Comparison of ENCODE assay signal across 17 cellular contexts in genomic region chr19:22332924-22333323, GRCh38. TPM values are rescaled to one million over a fixed set of nuclear protein-coding genes. Genes with fewer than 3 reads are reported as not detected.
DNase-seq lines count a peak whose midpoint lies in the region; ATAC-seq and TF ChIP-seq lines count a peak whose summit lies in the region.
"Had no signal": no experiment of that assay in that cellular context is flagged by ENCODE, and none has a peak within 500 bp of the region (broad histone marks: within the 10 kb centered on the region; RNA-seq: fewer than 3 reads in every experiment).

No MANE protein-coding gene starts in this region.

- H3K27me3 ChIP-seq in brain microvascular endothelial cell (replicated peaks) (no peaks in the 10 kb centered on the region), BE2C (no peaks in the 10 kb centered on the region)
- H3K27me3 ChIP-seq: MG63 had no signal

- peaks cover 4% of the 10 kb centered on the region for H3K9me3 ChIP-seq in BE2C
- H3K9me3 ChIP-seq: MG63 had no signal

- peaks cover 9 to 54% (median 21%) of the 10 kb centered on the region in 9 donors for H3K9me3 Mint-ChIP-seq in naive thymus-derived CD8-positive, alpha-beta T cell
- peaks cover 29% of the 10 kb centered on the region for H3K9me3 Mint-ChIP-seq in activated CD4-positive, alpha-beta memory T cell treated with anti-CD3 and anti-CD28 coated beads for 36 hours

- H3K27me3 Mint-ChIP-seq in naive thymus-derived CD8-positive, alpha-beta T cell, result no peaks in the 10 kb centered on the region
- H3K27me3 Mint-ChIP-seq in activated CD4-positive, alpha-beta memory T cell treated with anti-CD3 and anti-CD28 coated beads for 36 hours, result no peaks in the 10 kb centered on the region

- no peak for ATAC-seq in naive thymus-derived CD8-positive, alpha-beta T cell

- peaks cover 0 to 9% (median 0%) of the 10 kb centered on the region in 3 donors for H3K36me3 Mint-ChIP-seq in naive thymus-derived CD8-positive, alpha-beta T cell
- H3K36me3 Mint-ChIP-seq in activated CD4-positive, alpha-beta memory T cell treated with anti-CD3 and anti-CD28 coated beads for 36 hours, result no peaks in the 10 kb centered on the region

- H3K4me3 ChIP-seq in brain microvascular endothelial cell (ENCODE audit: low read depth, low read length), result no peak overlapping the region
- H3K4me3 ChIP-seq in BE2C (ENCODE audit: low read depth, low read length), result no peak overlapping the region
- H3K4me3 ChIP-seq: MG63 had no signal

- no peak overlapping the region for H3K27ac Mint-ChIP-seq in naive thymus-derived CD8-positive, alpha-beta T cell
- H3K27ac Mint-ChIP-seq in activated CD4-positive, alpha-beta memory T cell treated with anti-CD3 and anti-CD28 coated beads for 36 hours, result no peak overlapping the region

- in situ Hi-C loops in brain microvascular endothelial cell (cut with HindIII; ENCODE audit: low pct_ligation_motif_present, low sequenced_read_pairs), result no loop called here

- POLR2A ChIA-PET in naive thymus-derived CD8-positive, alpha-beta T cell (lab: Charles Lee), result no interaction called here
- POLR2A ChIA-PET in activated CD4-positive, alpha-beta memory T cell treated with anti-CD3 and anti-CD28 coated beads for 36 hours (lab: Charles Lee), result no interaction called here

- CTCF ChIA-PET in activated CD4-positive, alpha-beta memory T cell treated with anti-CD3 and anti-CD28 coated beads for 36 hours (lab: Charles Lee), result no interaction called here

- TF ChIP-seq CTCF in brain microvascular endothelial cell (IDR thresholded peaks at IDR 0.05; ENCODE audit: low read depth, low read length, missing control alignments) (no peak), BE2C (IDR thresholded peaks at IDR 0.05; ENCODE audit: low read depth, low read length) (no peak)

- no peaks in the 10 kb centered on the region for H3K4me1 ChIP-seq in BE2C

- no peak overlapping the region for H3K27ac ChIP-seq in brain microvascular endothelial cell

- no peak overlapping the region for H3K4me3 Mint-ChIP-seq in naive thymus-derived CD8-positive, alpha-beta T cell
- H3K4me3 Mint-ChIP-seq in activated CD4-positive, alpha-beta memory T cell treated with anti-CD3 and anti-CD28 coated beads for 36 hours, result no peak overlapping the region

- no peaks in the 10 kb centered on the region for H3K4me1 Mint-ChIP-seq in naive thymus-derived CD8-positive, alpha-beta T cell
- H3K4me1 Mint-ChIP-seq in activated CD4-positive, alpha-beta memory T cell treated with anti-CD3 and anti-CD28 coated beads for 36 hours (ENCODE audit: low read depth), result no peaks in the 10 kb centered on the region

- DNase-seq in Daoy (ENCODE audit: low read depth) (peak; percentile 3), LHCN-M2 (ENCODE audit: low read depth) (peak; percentile 10), brain microvascular endothelial cell (peak; percentile 0), iris pigment epithelial cell (ENCODE audit: low read depth) (peak; percentile 28), BE2C (no peak)
- no peak for DNase-seq in naive thymus-derived CD8-positive, alpha-beta T cell
- DNase-seq in activated CD4-positive, alpha-beta memory T cell treated with anti-CD3 and anti-CD28 coated beads for 36 hours, result no peak
- DNase-seq: DMS 273 treated with DMSO at 0.1 percent for 48 hours, KBM-7, MG63, NCI-H1105, NCI-H1694 treated with DMSO at 0.1 percent for 48 hours, NCI-H69, SHP77 treated with DMSO at 0.1 percent for 48 hours had no signal

- intact Hi-C loops in activated CD4-positive, alpha-beta memory T cell treated with anti-CD3 and anti-CD28 coated beads for 36 hours (cut with micrococcal nuclease), result no loop called here

- H3K36me3 ChIP-seq in brain microvascular endothelial cell (replicated peaks) (no peaks in the 10 kb centered on the region), BE2C (no peaks in the 10 kb centered on the region)
- H3K36me3 ChIP-seq: MG63 had no signal

RNA-seq across cellular contexts. Expression of gene ZNF729, which starts 46.7 kb away (rescaled TPM):
- total RNA-seq in Daoy (2014; rRNA removed; shearing (Covaris generic)), result not detected in 2 replicates
- total RNA-seq in LHCN-M2 (2014; rRNA removed), result not detected in 2 replicates
- not detected for polyA plus RNA-seq in LHCN-M2 (2012)
- 0.12 TPM for polyA plus RNA-seq in BE2C (2012; ENCODE audit: insufficient read depth, insufficient read length, low read depth)
- total RNA-seq in naive thymus-derived CD8-positive, alpha-beta T cell, result not detected
- not detected for polyA plus RNA-seq in naive thymus-derived CD8-positive, alpha-beta T cell
- not detected for total RNA-seq in activated CD4-positive, alpha-beta memory T cell treated with anti-CD3 and anti-CD28 coated beads for 36 hours
- total RNA-seq: G401 had no signal
- polyA plus RNA-seq: AG04450, BJ had no signal

Comparison
In these comparisons a context has a peak if more than half of its experiments do, and no peak if none do; other contexts are left out.
1. DNase-seq: peak in Daoy (single experiment), LHCN-M2 (single experiment), brain microvascular endothelial cell (single experiment) and iris pigment epithelial cell (single experiment); none in BE2C (single experiment), naive thymus-derived CD8-positive, alpha-beta T cell (0 of 10) and activated CD4-positive, alpha-beta memory T cell treated with anti-CD3 and anti-CD28 coated beads for 36 hours (single experiment).